ENCODE assay signal across 13 cellular contexts in the genomic region with DNA sequence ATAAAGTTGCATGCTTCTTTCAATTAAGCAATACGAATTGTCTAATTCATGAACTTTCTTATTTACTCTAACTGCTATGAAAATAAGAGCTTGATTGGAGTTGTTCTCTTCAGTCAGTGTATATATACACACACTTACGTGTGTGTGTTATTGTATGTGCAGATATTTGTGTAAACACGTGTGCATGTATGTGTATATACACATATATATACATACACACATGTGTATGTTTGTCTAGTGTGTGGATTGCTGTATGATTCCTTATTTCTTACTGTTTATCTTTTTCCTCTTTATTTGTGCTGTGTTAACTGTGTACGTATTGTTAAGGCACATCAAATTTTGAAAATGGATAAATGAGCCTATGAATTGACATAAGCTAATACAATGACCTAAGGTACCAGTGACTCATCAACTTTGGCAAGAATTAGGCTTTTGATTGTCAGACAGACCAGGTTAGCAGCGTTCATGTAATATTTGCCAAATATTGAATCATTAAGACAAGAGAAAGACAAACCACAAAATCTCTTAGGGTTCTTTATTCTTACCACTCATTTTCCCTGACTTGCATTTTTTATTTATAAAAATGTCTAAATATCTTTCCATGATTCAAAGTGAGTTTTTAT.
"Had no signal": no experiment of that assay in that cellular context is flagged by ENCODE, and none has a peak within 500 bp of the region (broad histone marks: within the 10 kb centered on the region; RNA-seq: fewer than 3 reads in every experiment).

No MANE protein-coding gene starts in this region.

- H3K36me3 ChIP-seq: gastroesophageal sphincter, lower lobe of right lung, thyroid gland, uterus had no signal

- H3K4me1 ChIP-seq: gastroesophageal sphincter, lower lobe of right lung, thyroid gland, uterus had no signal

- H3K9me3 ChIP-seq: lower lobe of right lung, thyroid gland, uterus had no signal

- ATAC-seq: activated CD4-positive, alpha-beta T cell treated with anti-CD3 and anti-CD28 coated beads for 36 hours; activated CD8-positive, alpha-beta T cell treated with anti-CD3 and anti-CD28 coated beads, Interleukin-2, amount 10 ng/mL, durations not matched to agents 7 days and 5 days; gastroesophageal sphincter; lower lobe of right lung; right cardiac atrium had no signal

- DNase-seq: activated CD4-positive, alpha-beta T cell treated with anti-CD3 and anti-CD28 coated beads for 36 hours; activated CD8-positive, alpha-beta memory T cell treated with anti-CD3 and anti-CD28 coated beads, Interleukin-2, amount 50 U/mL, for 48 hours; activated CD8-positive, alpha-beta T cell treated with anti-CD3 and anti-CD28 coated beads, Interleukin-2, amount 10 ng/mL, durations not matched to agents 7 days and 5 days; activated naive CD4-positive, alpha-beta T cell treated with anti-CD3 and anti-CD28 coated beads for 36 hours; dorsolateral prefrontal cortex; kidney glomerular epithelial cell; lower lobe of right lung; naive B cell; right cardiac atrium; thyroid gland; uterus had no signal

- H3K4me3 ChIP-seq: dorsolateral prefrontal cortex, gastroesophageal sphincter, lower lobe of right lung, smooth muscle cell, thyroid gland, uterus had no signal

- H3K27me3 ChIP-seq: dorsolateral prefrontal cortex, gastroesophageal sphincter, thyroid gland, uterus had no signal

- H3K27ac ChIP-seq: dorsolateral prefrontal cortex, gastroesophageal sphincter, lower lobe of right lung, thyroid gland, uterus had no signal
